Comparison of ENCODE assay signal across 1 cellular context in the genomic region with DNA sequence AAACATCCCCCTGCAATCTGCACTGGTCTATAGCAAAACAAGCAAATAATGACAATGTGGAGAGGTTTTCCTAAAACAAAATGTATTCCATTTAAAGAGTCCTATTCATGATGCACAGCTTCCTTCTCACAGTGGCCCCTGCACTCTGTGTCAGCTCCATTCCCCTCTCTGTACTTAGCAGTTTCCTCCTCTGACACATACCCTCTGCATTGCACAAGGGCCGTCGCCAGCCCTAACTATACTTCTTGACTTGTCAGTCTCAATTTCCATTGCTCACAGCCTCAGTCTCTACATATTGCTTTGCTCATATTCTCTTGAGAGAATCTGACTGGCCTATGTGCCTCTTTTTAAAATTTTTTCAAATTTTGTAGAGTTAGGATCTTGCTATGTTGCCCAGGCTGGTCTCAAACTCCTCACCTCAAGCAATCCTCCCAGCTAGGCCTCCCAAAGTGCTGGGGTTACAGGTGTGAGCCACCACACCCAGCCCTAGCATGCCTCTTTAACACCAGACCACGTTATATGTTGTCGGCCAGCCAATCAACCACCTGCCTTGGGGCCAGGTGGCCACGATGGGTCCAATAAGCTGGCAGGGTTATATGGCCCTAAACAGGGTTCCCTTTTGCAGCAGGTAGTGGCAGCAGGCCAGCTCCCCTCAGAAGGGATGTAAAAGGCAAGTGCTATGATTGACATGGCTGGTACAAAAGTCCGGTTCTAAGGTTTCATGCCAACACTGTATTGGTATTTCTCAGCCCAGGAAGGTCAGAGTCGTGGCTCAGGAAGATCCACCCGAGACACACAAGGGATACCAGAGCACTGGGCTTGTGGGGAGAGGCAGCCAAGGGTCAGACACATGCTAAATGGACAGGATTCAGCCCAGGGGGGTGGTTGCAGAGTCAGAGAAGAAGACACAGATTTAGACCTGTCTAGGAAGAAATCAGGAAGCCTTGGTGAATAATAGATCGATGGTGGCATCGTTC.
TF ChIP-seq lines count a peak whose summit lies in the region.

No MANE protein-coding gene starts in this region.

TF ChIP-seq in endothelial cell of umbilical vein, 7 proteins besides CTCF, POLR2A, EP300 and RAD21:
- TF ChIP-seq EZH2 (IDR thresholded peaks at IDR 0.05; ENCODE audit: borderline replicate concordance, low read depth, low read length, severe bottlenecking): no peak
- no peak for TF ChIP-seq FOS (IDR thresholded peaks at IDR 0.05; ENCODE audit: borderline replicate concordance, insufficient read depth, low read length)
- no peak for TF ChIP-seq JUN (IDR thresholded peaks at IDR 0.05; ENCODE audit: borderline replicate concordance, insufficient read depth, insufficient read length, low read depth)
- TF ChIP-seq, protein P1, sequence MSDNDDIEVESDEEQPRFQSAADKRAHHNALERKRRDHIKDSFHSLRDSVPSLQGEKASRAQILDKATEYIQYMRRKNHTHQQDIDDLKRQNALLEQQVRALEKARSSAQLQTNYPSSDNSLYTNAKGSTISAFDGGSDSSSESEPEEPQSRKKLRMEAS (IDR thresholded peaks at IDR 0.05; ENCODE audit: insufficient read depth, insufficient read length): no peak
